In the genomic region with DNA sequence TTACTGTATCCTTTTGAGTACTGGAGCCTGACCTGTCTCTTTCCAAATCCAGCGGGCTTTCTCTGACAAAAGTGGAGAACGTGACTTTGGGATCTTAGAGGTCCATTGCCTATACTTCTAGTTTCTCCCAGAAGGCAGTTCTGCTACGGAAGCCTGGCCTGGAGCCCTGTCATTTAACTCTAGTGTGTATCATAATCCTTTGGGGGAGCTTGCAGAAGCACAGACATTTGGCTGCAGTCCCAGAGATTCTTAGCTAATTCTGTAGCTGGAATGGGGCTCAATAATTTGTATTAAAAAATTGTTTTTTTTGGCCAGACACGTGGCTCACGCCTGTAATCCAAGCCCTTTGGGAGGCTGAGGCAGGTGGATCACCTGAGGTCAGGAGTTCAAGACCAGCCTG, we compare ENCODE assay signal across 23 cellular contexts. TPM values are rescaled to one million over a fixed set of nuclear protein-coding genes. Genes with fewer than 3 reads are reported as not detected.
A peak's percentile ranks its signal among the peaks of the same experiment; 100 is the strongest.
DNase-seq lines count a peak whose midpoint lies in the region; ATAC-seq and TF ChIP-seq lines count a peak whose summit lies in the region.
"Had no signal": no experiment of that assay in that cellular context is flagged by ENCODE, and none has a peak within 500 bp of the region (broad histone marks: within the 10 kb centered on the region; RNA-seq: fewer than 3 reads in every experiment).

No MANE protein-coding gene starts in this region.

- CTCF ChIA-PET in IMR-90 (lab: Yijun Ruan, JAX) = no interaction called here

- no peak for DNase-seq in activated T-cell treated with anti-CD3 and anti-CD28 coated beads, Interleukin-2, amount 50 U/mL, for 24 hours
- DNase-seq in activated T-cell treated with anti-CD3 and anti-CD28 coated beads for 4 hours (no peak), IMR-90 (peak; percentile 46), choroid plexus epithelial cell (ENCODE audit: low read depth) (peak; percentile 68), neural crest cell (ENCODE audit: low read depth, low spot score) (no peak), GM13976 (ENCODE audit: low spot score) (no peak), SW 1271 (lab: John Stamatoyannopoulos, UW) (no peak)
- DNase-seq: AML-193, C1 segment of cervical spinal cord, DMS79, HFFc6, NCI-H1105, NCI-H146, NCI-H2029 treated with DMSO at 0.1 percent for 48 hours, NCI-H2171, NCI-H446, NCI-H526, Peyer's patch had no signal

- H3K4me2 ChIP-seq in IMR-90 (ENCODE audit: low read depth, low read length) = no peak overlapping the region
- H3K4me2 ChIP-seq: KMS-11 had no signal

- H2BK20ac ChIP-seq in IMR-90 (ENCODE audit: low read depth, low read length) = no peak overlapping the region

- H3K27ac Mint-ChIP-seq in activated T-cell treated with anti-CD3 and anti-CD28 coated beads, Interleukin-2, amount 50 U/mL, for 24 hours = peak overlapping the region; percentile 71
- H3K27ac Mint-ChIP-seq in neural crest cell (ENCODE audit: unreplicated experiment) = no peak overlapping the region
- H3K27ac Mint-ChIP-seq: H9 had no signal

- no peak overlapping the region for H3K18ac ChIP-seq in IMR-90 (ENCODE audit: low read depth, low read length)

- no peaks in the 10 kb centered on the region for H3K27me3 ChIP-seq in IMR-90 (ENCODE audit: control insufficient read depth, insufficient read depth, low read length)
- H3K27me3 ChIP-seq: Peyer's patch, SJSA1 had no signal

- H3K9ac ChIP-seq in IMR-90 (ENCODE audit: low read depth, low read length) = no peak overlapping the region
- H3K9ac ChIP-seq: KMS-11 had no signal

- H3K4ac ChIP-seq in IMR-90 (ENCODE audit: low read depth, low read length) = no peak overlapping the region

- H2BK120ac ChIP-seq in IMR-90 (ENCODE audit: low read depth, low read length) = no peak overlapping the region

- no peak overlapping the region for H4K8ac ChIP-seq in IMR-90 (ENCODE audit: low read depth in 2 of 2, low read length in 2 of 2)

- no peaks in the 10 kb centered on the region for H3K9me3 Mint-ChIP-seq in activated T-cell treated with anti-CD3 and anti-CD28 coated beads, Interleukin-2, amount 50 U/mL, for 24 hours
- H3K9me3 Mint-ChIP-seq in neural crest cell = no peaks in the 10 kb centered on the region
- H3K9me3 Mint-ChIP-seq: H9, HFFc6 had no signal

- peaks cover 38% of the 10 kb centered on the region for H3K4me1 Mint-ChIP-seq in activated T-cell treated with anti-CD3 and anti-CD28 coated beads, Interleukin-2, amount 50 U/mL, for 24 hours (ENCODE audit: low read depth)
- H3K4me1 Mint-ChIP-seq in neural crest cell = peaks cover 28% of the 10 kb centered on the region

- H3K56ac ChIP-seq in IMR-90 (ENCODE audit: extremely low read depth, insufficient read depth, low read length) = no peak overlapping the region

- H2AFZ ChIP-seq in IMR-90 (replicated peaks; ENCODE audit: low read length, poor library complexity) = no peak overlapping the region

- H2BK15ac ChIP-seq in IMR-90 (ENCODE audit: low read depth, low read length) = no peak overlapping the region

- dilution Hi-C loops in IMR-90 (cut with HindIII; ENCODE audit: low sequenced_read_pairs, unreplicated experiment) = no loop called here

- H4K91ac ChIP-seq in IMR-90 (ENCODE audit: insufficient read depth, low read depth, low read length) = no peak overlapping the region

- TF ChIP-seq CTCF in IMR-90 (conservative IDR thresholded peaks at IDR 0.05; ENCODE audit: low read depth, low read length) = no peak
- no peak for TF ChIP-seq CTCF in choroid plexus epithelial cell (conservative IDR thresholded peaks at IDR 0.05; ENCODE audit: low read depth, low read length)
- no peak for TF ChIP-seq CTCF in neural crest cell (conservative IDR thresholded peaks at IDR 0.05)
- no peak for TF ChIP-seq CTCF in GM13976 (IDR thresholded peaks at IDR 0.05; ENCODE audit: borderline replicate concordance, control extremely low read depth, extremely low read depth, insufficient read depth, missing control alignments)

- POLR2A ChIA-PET in IMR-90 (lab: Charles Lee; ENCODE audit: unreplicated experiment) = no interaction called here

- peaks cover 43 to 48% of the 10 kb centered on the region in 2 experiments for H3K79me1 ChIP-seq in IMR-90 (ENCODE audit: low read depth in 1 of 2, low read length in 2 of 2)

- ATAC-seq in IMR-90 (ENCODE audit: low read depth) (no peak), HG03565 (IDR thresholded peaks at IDR 0.05; ENCODE audit: unreplicated experiment) (no peak)

- no peak for TF ChIP-seq RAD21 in IMR-90 (IDR thresholded peaks at IDR 0.05; ENCODE audit: low read length)

- H2AK9ac ChIP-seq in IMR-90 (replicated peaks; ENCODE audit: low read depth, low read length, poor library complexity) = no peak overlapping the region

- H3K27ac ChIP-seq in IMR-90 (ENCODE audit: insufficient read depth, low read length) = no peak overlapping the region
- H3K27ac ChIP-seq: 22Rv1, KMS-11, Peyer's patch, SJSA1 had no signal

- H3K14ac ChIP-seq in IMR-90 (replicated peaks; ENCODE audit: low read depth, low read length) = no peak overlapping the region

- no peak overlapping the region for H2BK5ac ChIP-seq in IMR-90 (ENCODE audit: low read depth, low read length, poor library complexity, severe bottlenecking)

- no peaks in the 10 kb centered on the region for H3K9me1 ChIP-seq in IMR-90 (ENCODE audit: insufficient read depth, low read length)

- H3K27me3 Mint-ChIP-seq in activated T-cell treated with anti-CD3 and anti-CD28 coated beads, Interleukin-2, amount 50 U/mL, for 24 hours = no peaks in the 10 kb centered on the region
- H3K27me3 Mint-ChIP-seq in neural crest cell (ENCODE audit: low read depth) = no peaks in the 10 kb centered on the region

- no peaks in the 10 kb centered on the region for H4K20me1 ChIP-seq in IMR-90 (ENCODE audit: insufficient read depth, low read length)

- peaks cover 2% of the 10 kb centered on the region; the same call in 1 of the 2 replicates for H3K4me1 ChIP-seq in IMR-90 (ENCODE audit: control insufficient read depth, insufficient read depth, low read length)

- no peak overlapping the region for H3K4me3 Mint-ChIP-seq in activated T-cell treated with anti-CD3 and anti-CD28 coated beads, Interleukin-2, amount 50 U/mL, for 24 hours
- peak overlapping the region; percentile 57 for H3K4me3 Mint-ChIP-seq in neural crest cell
- H3K4me3 Mint-ChIP-seq: H9, HFFc6 had no signal

- H3K9me3 ChIP-seq in IMR-90 (ENCODE audit: control insufficient read depth, insufficient read depth, low read length) = no peaks in the 10 kb centered on the region
- H3K9me3 ChIP-seq: Peyer's patch, SJSA1 had no signal

- H4K5ac ChIP-seq in IMR-90 (ENCODE audit: low read depth, low read length) = no peak overlapping the region

- H3K4me3 ChIP-seq in IMR-90 (ENCODE audit: insufficient read depth, low read depth, low read length) = no peak overlapping the region
- H3K4me3 ChIP-seq in choroid plexus epithelial cell (ENCODE audit: low read depth, low read length) = no peak overlapping the region
- H3K4me3 ChIP-seq: Peyer's patch, SJSA1 had no signal

- no peak for TF ChIP-seq POLR2A in IMR-90 (IDR thresholded peaks at IDR 0.05; ENCODE audit: low read depth, low read length)

- no peak overlapping the region for H3K23ac ChIP-seq in IMR-90 (ENCODE audit: low read depth, low read length)

- H3K36me3 Mint-ChIP-seq in activated T-cell treated with anti-CD3 and anti-CD28 coated beads, Interleukin-2, amount 50 U/mL, for 24 hours (ENCODE audit: low read depth) = peaks cover 83% of the 10 kb centered on the region
- peaks cover 26% of the 10 kb centered on the region for H3K36me3 Mint-ChIP-seq in neural crest cell (ENCODE audit: low read depth)

- in situ Hi-C loops in IMR-90 (cut with MboI; ENCODE audit: low sequenced_read_pairs) (loop anchor here (25.0 kb wide), 1 partner anchor 893 kb away; no protein-coding TSS in a partner anchor), GM13976 (cut with MboI; ENCODE audit: low sequenced_read_pairs, unreplicated experiment) (no loop called here)

- WGBS in IMR-90 (ENCODE audit: extremely low coverage in 2 of 2, insufficient read length in 1 of 2), 2 experiments = no CpG with 5 or more reads among the region's 5 CpGs

- no peak overlapping the region for H2AK5ac ChIP-seq in IMR-90 (ENCODE audit: low read depth, low read length)

- BruUV-seq in IMR-90 (replicated peaks; lab: Mats Ljungman, UMichigan) = no TSS peak

- intact Hi-C loops in IMR-90 (cut with micrococcal nuclease) = loop anchor here (10.0 kb wide), 1 partner anchor 449 kb away; no protein-coding TSS in a partner anchor

- H3K36me3 ChIP-seq in IMR-90 (ENCODE audit: control insufficient read depth, insufficient read depth, low read length) = peaks cover 43% of the 10 kb centered on the region

TF ChIP-seq in IMR-90, 13 proteins besides CTCF, POLR2A, EP300 and RAD21 (continues in another document):
- no peak for TF ChIP-seq CHD1 (IDR thresholded peaks at IDR 0.05; ENCODE audit: low read depth, low read length)
- no peak for TF ChIP-seq FOS (IDR thresholded peaks at IDR 0.05; ENCODE audit: low read depth, low read length)
- no peak for TF ChIP-seq BHLHE40 (IDR thresholded peaks at IDR 0.05; ENCODE audit: low read depth, low read length)
- no peak for TF ChIP-seq SMC3 (IDR thresholded peaks at IDR 0.05; ENCODE audit: low read depth, low read length)
- no peak for TF ChIP-seq NFE2L2 (IDR thresholded peaks at IDR 0.05; ENCODE audit: low read depth, low read length)

RNA-seq across cellular contexts. Expression of a gene that starts 3.0 kb away (rescaled TPM):
- total RNA-seq in IMR-90 (2012; rRNA removed) (30.1 and 36.9 TPM in 2 replicates), neural crest cell (31.8 and 33.2 TPM in 2 replicates)
- 26.5 and 33.0 TPM in 2 replicates for polyA plus RNA-seq in IMR-90 (2012; rRNA removed)
- polyA plus RNA-seq in IMR-90 (2012; cell fraction: cytosol; rRNA removed) = 10.4 and 14.4 TPM in 2 replicates
- polyA plus RNA-seq in IMR-90 (2012; cell fraction: nucleus; rRNA removed; ENCODE audit: low replicate concordance) = 23.6 and 63.1 TPM in 2 replicates

RNA-seq across cellular contexts. Expression of a gene that starts 3.1 kb away (rescaled TPM):
- total RNA-seq in IMR-90 (2012; rRNA removed) = 134 and 141 TPM in 2 replicates
- polyA plus RNA-seq in IMR-90 (2012; rRNA removed) = 89.3 and 97.6 TPM in 2 replicates
- 40.7 and 64.9 TPM in 2 replicates for polyA plus RNA-seq in IMR-90 (2012; cell fraction: cytosol; rRNA removed)
- polyA plus RNA-seq in IMR-90 (2012; cell fraction: nucleus; rRNA removed; ENCODE audit: low replicate concordance) = 52.0 and 145 TPM in 2 replicates
- total RNA-seq in neural crest cell = 92.7 and 98.7 TPM in 2 replicates

RNA-seq across cellular contexts. Expression of a gene that starts 6.0 kb away (rescaled TPM):
- 16.3 and 44.7 TPM in 2 replicates for total RNA-seq in IMR-90 (2012; rRNA removed)
- polyA plus RNA-seq in IMR-90 (2012; rRNA removed) = 32.2 and 41.2 TPM in 2 replicates
- polyA plus RNA-seq in IMR-90 (2012; cell fraction: cytosol; rRNA removed) = 9.6 and 18.6 TPM in 2 replicates
- polyA plus RNA-seq in IMR-90 (2012; cell fraction: nucleus; rRNA removed; ENCODE audit: low replicate concordance) = 3.6 and 25.4 TPM in 2 replicates
- 53.0 and 55.0 TPM in 2 replicates for total RNA-seq in neural crest cell

RNA-seq across cellular contexts. Expression of a gene that starts 20.9 kb away (rescaled TPM):
- total RNA-seq in IMR-90 (2012; rRNA removed) = under 0.01 TPM in 2 replicates
- polyA plus RNA-seq in IMR-90 (2012; rRNA removed) = 0.63 and 0.67 TPM in 2 replicates
- 0.08 and 0.40 TPM in 2 replicates for polyA plus RNA-seq in IMR-90 (2012; cell fraction: cytosol; rRNA removed)
- 3.8 and 12.4 TPM in 2 replicates for polyA plus RNA-seq in IMR-90 (2012; cell fraction: nucleus; rRNA removed; ENCODE audit: low replicate concordance)
- 4.2 and 4.6 TPM in 2 replicates for total RNA-seq in neural crest cell

RNA-seq across cellular contexts. Expression of a gene that starts 29.6 kb away (rescaled TPM):
- total RNA-seq in IMR-90 (2012; rRNA removed) (19.2 and 20.4 TPM in 2 replicates), neural crest cell (23.6 and 24.0 TPM in 2 replicates)
- 18.0 and 19.0 TPM in 2 replicates for polyA plus RNA-seq in IMR-90 (2012; rRNA removed)
- 11.9 and 13.6 TPM in 2 replicates for polyA plus RNA-seq in IMR-90 (2012; cell fraction: cytosol; rRNA removed)
- polyA plus RNA-seq in IMR-90 (2012; cell fraction: nucleus; rRNA removed; ENCODE audit: low replicate concordance) = 60.1 and 69.9 TPM in 2 replicates

Comparison
In these comparisons a context has a peak if more than half of its experiments do, and no peak if none do; other contexts are left out.
1. DNase-seq: peak in IMR-90 (single experiment) and choroid plexus epithelial cell (single experiment); none in activated T-cell treated with anti-CD3 and anti-CD28 coated beads, Interleukin-2, amount 50 U/mL, for 24 hours (single experiment), activated T-cell treated with anti-CD3 and anti-CD28 coated beads for 4 hours (single experiment), neural crest cell (single experiment), GM13976 (single experiment) and SW 1271 (0 of 2).